1 cellular context compared by ENCODE assay signal in genomic region chr2:218389333-218390150, GRCh38.
TF ChIP-seq lines count a peak whose summit lies in the region.

No MANE protein-coding gene starts in this region.

TF ChIP-seq in HepG2, 621 proteins besides CTCF, POLR2A, EP300 and RAD21 (continued from another document and continues in another):
- TF ChIP-seq, protein P1, sequence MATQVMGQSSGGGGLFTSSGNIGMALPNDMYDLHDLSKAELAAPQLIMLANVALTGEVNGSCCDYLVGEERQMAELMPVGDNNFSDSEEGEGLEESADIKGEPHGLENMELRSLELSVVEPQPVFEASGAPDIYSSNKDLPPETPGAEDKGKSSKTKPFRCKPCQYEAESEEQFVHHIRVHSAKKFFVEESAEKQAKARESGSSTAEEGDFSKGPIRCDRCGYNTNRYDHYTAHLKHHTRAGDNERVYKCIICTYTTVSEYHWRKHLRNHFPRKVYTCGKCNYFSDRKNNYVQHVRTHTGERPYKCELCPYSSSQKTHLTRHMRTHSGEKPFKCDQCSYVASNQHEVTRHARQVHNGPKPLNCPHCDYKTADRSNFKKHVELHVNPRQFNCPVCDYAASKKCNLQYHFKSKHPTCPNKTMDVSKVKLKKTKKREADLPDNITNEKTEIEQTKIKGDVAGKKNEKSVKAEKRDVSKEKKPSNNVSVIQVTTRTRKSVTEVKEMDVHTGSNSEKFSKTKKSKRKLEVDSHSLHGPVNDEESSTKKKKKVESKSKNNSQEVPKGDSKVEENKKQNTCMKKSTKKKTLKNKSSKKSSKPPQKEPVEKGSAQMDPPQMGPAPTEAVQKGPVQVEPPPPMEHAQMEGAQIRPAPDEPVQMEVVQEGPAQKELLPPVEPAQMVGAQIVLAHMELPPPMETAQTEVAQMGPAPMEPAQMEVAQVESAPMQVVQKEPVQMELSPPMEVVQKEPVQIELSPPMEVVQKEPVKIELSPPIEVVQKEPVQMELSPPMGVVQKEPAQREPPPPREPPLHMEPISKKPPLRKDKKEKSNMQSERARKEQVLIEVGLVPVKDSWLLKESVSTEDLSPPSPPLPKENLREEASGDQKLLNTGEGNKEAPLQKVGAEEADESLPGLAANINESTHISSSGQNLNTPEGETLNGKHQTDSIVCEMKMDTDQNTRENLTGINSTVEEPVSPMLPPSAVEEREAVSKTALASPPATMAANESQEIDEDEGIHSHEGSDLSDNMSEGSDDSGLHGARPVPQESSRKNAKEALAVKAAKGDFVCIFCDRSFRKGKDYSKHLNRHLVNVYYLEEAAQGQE (IDR thresholded peaks at IDR 0.05; ENCODE audit: borderline replicate concordance in 1 of 2, low read depth in 1 of 2, low read length in 2 of 2) = no peak
- TF ChIP-seq HOMEZ (CRISPR knock-in tag; IDR thresholded peaks at IDR 0.05; ENCODE audit: low read depth) = peak; percentile 14; the same call in 1 of the 2 replicates
- TF ChIP-seq ZNF510 (CRISPR knock-in tag; IDR thresholded peaks at IDR 0.05; ENCODE audit: low read depth) = no peak
- no peak for TF ChIP-seq MTA1 (CRISPR knock-in tag; IDR thresholded peaks at IDR 0.05; ENCODE audit: borderline replicate concordance)
- TF ChIP-seq RARG (CRISPR knock-in tag; IDR thresholded peaks at IDR 0.05; ENCODE audit: low read depth) = no peak
- TF ChIP-seq JUN (CRISPR knock-in tag; IDR thresholded peaks at IDR 0.05) = no peak
- peak; percentile 84; the same call in 1 of the 2 replicates for TF ChIP-seq ZNF670 (CRISPR knock-in tag; IDR thresholded peaks at IDR 0.05; ENCODE audit: borderline replicate concordance)
- TF ChIP-seq, protein P2, sequence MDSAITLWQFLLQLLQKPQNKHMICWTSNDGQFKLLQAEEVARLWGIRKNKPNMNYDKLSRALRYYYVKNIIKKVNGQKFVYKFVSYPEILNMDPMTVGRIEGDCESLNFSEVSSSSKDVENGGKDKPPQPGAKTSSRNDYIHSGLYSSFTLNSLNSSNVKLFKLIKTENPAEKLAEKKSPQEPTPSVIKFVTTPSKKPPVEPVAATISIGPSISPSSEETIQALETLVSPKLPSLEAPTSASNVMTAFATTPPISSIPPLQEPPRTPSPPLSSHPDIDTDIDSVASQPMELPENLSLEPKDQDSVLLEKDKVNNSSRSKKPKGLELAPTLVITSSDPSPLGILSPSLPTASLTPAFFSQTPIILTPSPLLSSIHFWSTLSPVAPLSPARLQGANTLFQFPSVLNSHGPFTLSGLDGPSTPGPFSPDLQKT (CRISPR knock-in tag; IDR thresholded peaks at IDR 0.05; ENCODE audit: borderline replicate concordance) = no peak
- TF ChIP-seq POLR2G (IDR thresholded peaks at IDR 0.05; ENCODE audit: low read depth, low read length) = peak; percentile 71
- no peak for TF ChIP-seq ZNF570 (CRISPR knock-in tag; IDR thresholded peaks at IDR 0.05; ENCODE audit: borderline replicate concordance)
- TF ChIP-seq ZFP41 (CRISPR knock-in tag; IDR thresholded peaks at IDR 0.05; ENCODE audit: borderline replicate concordance) = no peak
- no peak for TF ChIP-seq NPAS2 (CRISPR knock-in tag; IDR thresholded peaks at IDR 0.05; ENCODE audit: borderline replicate concordance)
- TF ChIP-seq FOXA3 (CRISPR knock-in tag; IDR thresholded peaks at IDR 0.05) = no peak
- TF ChIP-seq TBL1XR1 (IDR thresholded peaks at IDR 0.05; ENCODE audit: borderline replicate concordance, low read length, partially characterized antibody) = no peak
- TF ChIP-seq PAF1 (CRISPR knock-in tag; IDR thresholded peaks at IDR 0.05) = no peak
- no peak for TF ChIP-seq ZNF558 (CRISPR knock-in tag; IDR thresholded peaks at IDR 0.05; ENCODE audit: borderline replicate concordance)
- TF ChIP-seq HOXA5 (CRISPR knock-in tag; IDR thresholded peaks at IDR 0.05) = no peak
- TF ChIP-seq PHF20 (CRISPR knock-in tag; IDR thresholded peaks at IDR 0.05) = peak; percentile 68; the same call in 1 of the 2 replicates
- TF ChIP-seq ZNF296 (CRISPR knock-in tag; conservative IDR thresholded peaks at IDR 0.05) = no peak; the same call in 1 of the 2 replicates
- no peak for TF ChIP-seq FLYWCH1 (CRISPR knock-in tag; IDR thresholded peaks at IDR 0.05)
- TF ChIP-seq TERF1 (CRISPR knock-in tag; IDR thresholded peaks at IDR 0.05) = no peak
- TF ChIP-seq, protein P3, sequence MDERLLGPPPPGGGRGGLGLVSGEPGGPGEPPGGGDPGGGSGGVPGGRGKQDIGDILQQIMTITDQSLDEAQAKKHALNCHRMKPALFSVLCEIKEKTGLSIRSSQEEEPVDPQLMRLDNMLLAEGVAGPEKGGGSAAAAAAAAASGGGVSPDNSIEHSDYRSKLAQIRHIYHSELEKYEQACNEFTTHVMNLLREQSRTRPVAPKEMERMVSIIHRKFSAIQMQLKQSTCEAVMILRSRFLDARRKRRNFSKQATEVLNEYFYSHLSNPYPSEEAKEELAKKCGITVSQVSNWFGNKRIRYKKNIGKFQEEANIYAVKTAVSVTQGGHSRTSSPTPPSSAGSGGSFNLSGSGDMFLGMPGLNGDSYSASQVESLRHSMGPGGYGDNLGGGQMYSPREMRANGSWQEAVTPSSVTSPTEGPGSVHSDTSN (CRISPR knock-in tag; IDR thresholded peaks at IDR 0.05) = 0 out of 2 replicates have a peak, but pooled peaks have one; percentile 19
- TF ChIP-seq MTA3 (CRISPR knock-in tag; IDR thresholded peaks at IDR 0.05) = no peak
- TF ChIP-seq SRSF1 (optimal IDR thresholded peaks at IDR 0.05; ENCODE audit: low read depth, low read length) = no peak
- no peak for TF ChIP-seq NBN (conservative IDR thresholded peaks at IDR 0.05)
- no peak for TF ChIP-seq LRRFIP1 (CRISPR knock-in tag; conservative IDR thresholded peaks at IDR 0.05)
- no peak for TF ChIP-seq MYPOP (CRISPR knock-in tag; IDR thresholded peaks at IDR 0.05)
- peak; percentile 74 for TF ChIP-seq HDAC1 (CRISPR knock-in tag; IDR thresholded peaks at IDR 0.05)
- no peak for TF ChIP-seq ZZZ3 (CRISPR knock-in tag; IDR thresholded peaks at IDR 0.05; ENCODE audit: borderline replicate concordance)
- no peak for TF ChIP-seq AGO2 (optimal IDR thresholded peaks at IDR 0.05; ENCODE audit: low read depth, low read length)
- TF ChIP-seq ZBED4 (CRISPR knock-in tag; IDR thresholded peaks at IDR 0.05; ENCODE audit: borderline replicate concordance) = no peak
- no peak for TF ChIP-seq SRY (CRISPR knock-in tag; IDR thresholded peaks at IDR 0.05)
- TF ChIP-seq ATF7-NPFF (CRISPR knock-in tag; IDR thresholded peaks at IDR 0.05; ENCODE audit: low read depth) = no peak
- no peak for TF ChIP-seq XBP1 (CRISPR knock-in tag; IDR thresholded peaks at IDR 0.05)
- no peak for TF ChIP-seq ZBTB42 (CRISPR knock-in tag; IDR thresholded peaks at IDR 0.05)
- TF ChIP-seq, protein P4, sequence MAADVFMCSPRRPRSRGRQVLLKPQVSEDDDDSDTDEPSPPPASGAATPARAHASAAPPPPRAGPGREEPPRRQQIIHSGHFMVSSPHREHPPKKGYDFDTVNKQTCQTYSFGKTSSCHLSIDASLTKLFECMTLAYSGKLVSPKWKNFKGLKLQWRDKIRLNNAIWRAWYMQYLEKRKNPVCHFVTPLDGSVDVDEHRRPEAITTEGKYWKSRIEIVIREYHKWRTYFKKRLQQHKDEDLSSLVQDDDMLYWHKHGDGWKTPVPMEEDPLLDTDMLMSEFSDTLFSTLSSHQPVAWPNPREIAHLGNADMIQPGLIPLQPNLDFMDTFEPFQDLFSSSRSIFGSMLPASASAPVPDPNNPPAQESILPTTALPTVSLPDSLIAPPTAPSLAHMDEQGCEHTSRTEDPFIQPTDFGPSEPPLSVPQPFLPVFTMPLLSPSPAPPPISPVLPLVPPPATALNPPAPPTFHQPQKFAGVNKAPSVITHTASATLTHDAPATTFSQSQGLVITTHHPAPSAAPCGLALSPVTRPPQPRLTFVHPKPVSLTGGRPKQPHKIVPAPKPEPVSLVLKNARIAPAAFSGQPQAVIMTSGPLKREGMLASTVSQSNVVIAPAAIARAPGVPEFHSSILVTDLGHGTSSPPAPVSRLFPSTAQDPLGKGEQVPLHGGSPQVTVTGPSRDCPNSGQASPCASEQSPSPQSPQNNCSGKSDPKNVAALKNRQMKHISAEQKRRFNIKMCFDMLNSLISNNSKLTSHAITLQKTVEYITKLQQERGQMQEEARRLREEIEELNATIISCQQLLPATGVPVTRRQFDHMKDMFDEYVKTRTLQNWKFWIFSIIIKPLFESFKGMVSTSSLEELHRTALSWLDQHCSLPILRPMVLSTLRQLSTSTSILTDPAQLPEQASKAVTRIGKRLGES (CRISPR knock-in tag; IDR thresholded peaks at IDR 0.05; ENCODE audit: borderline replicate concordance) = no peak
- no peak for TF ChIP-seq ZNF205 (CRISPR knock-in tag; IDR thresholded peaks at IDR 0.05)
- no peak for TF ChIP-seq SMAD3 (CRISPR knock-in tag; IDR thresholded peaks at IDR 0.05)
- TF ChIP-seq FOXM1 (CRISPR knock-in tag; IDR thresholded peaks at IDR 0.05) = no peak
- no peak for TF ChIP-seq E2F1 (CRISPR knock-in tag; IDR thresholded peaks at IDR 0.05)
- no peak for TF ChIP-seq FOXK1 (CRISPR knock-in tag; IDR thresholded peaks at IDR 0.05; ENCODE audit: borderline replicate concordance, low read depth)
- no peak for TF ChIP-seq KDM4B (CRISPR knock-in tag; IDR thresholded peaks at IDR 0.05)
- peak; percentile 89; the same call in 1 of the 2 replicates for TF ChIP-seq ZFP82 (CRISPR knock-in tag; IDR thresholded peaks at IDR 0.05; ENCODE audit: borderline replicate concordance)
